Comparison of ENCODE assay signal across 8 cellular contexts in the genomic region with DNA sequence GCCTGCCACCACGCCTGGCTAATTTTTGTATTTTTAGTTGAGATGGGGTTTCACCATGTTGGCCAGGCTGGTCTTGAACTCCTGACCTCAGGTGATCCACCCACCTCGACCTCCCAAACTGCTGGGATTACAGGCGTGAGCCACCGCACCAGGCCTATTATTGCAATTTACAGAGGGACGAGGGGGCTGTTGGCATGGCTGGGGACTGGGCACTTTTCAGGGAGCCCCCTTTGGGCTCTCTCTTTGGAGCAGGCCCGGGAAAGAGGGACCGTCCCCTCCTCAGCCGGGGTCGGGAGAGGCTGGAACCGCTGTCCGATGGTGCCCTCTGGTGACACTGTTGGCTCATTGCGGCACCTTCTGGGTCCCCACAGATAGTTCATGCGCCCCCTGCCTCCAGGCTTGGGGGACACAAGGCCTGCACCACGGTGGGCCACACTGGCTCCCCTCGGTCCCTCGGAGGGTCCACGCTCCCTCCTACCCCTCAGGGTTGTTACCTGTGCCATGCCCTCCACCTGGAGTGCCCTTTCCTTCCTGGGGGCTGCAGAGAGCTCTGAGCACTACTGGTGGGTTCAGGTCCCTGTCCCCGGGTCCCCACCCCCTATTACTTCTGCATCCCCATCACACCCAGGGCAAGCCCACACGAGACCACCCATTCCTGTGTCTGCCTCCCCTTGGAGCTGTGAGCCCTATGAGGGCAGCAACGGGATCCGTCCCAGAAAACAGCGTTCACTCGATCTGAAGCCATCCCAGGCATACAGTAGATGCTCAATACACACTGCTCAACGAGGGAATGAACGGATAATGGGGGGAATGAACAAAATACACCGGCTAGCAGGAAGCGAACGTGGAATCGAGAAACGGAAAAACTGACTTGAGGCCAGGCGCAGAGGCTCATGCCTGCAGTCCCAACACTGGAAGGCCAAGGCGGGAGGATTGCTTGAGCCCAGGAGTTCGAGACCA. TPM values are rescaled to one million over a fixed set of nuclear protein-coding genes. Genes with fewer than 3 reads are reported as not detected.
DNase-seq lines count a peak whose midpoint lies in the region; ATAC-seq and TF ChIP-seq lines count a peak whose summit lies in the region.

No MANE protein-coding gene starts in this region.

- peaks cover 2% of the 10 kb centered on the region for H3K4me1 Mint-ChIP-seq in activated naive CD4-positive, alpha-beta T cell treated with anti-CD3 and anti-CD28 coated beads for 36 hours (ENCODE audit: low read depth)

- H3K27me3 Mint-ChIP-seq in activated naive CD4-positive, alpha-beta T cell treated with anti-CD3 and anti-CD28 coated beads for 36 hours (ENCODE audit: low read depth) = no peaks in the 10 kb centered on the region

- no peak overlapping the region for H2BK20ac ChIP-seq in IMR-90 (ENCODE audit: low read depth, low read length)

- H3K4me3 ChIP-seq in IMR-90 (ENCODE audit: insufficient read depth, low read depth, low read length) = no peak overlapping the region
- H3K4me3 ChIP-seq in left ventricle myocardium inferior = no peak overlapping the region

- H2BK15ac ChIP-seq in IMR-90 (ENCODE audit: low read depth, low read length) = no peak overlapping the region

- H3K9me3 ChIP-seq in IMR-90 (ENCODE audit: control insufficient read depth, insufficient read depth, low read length) = no peaks in the 10 kb centered on the region
- H3K9me3 ChIP-seq in left ventricle myocardium inferior (replicated peaks) = no peaks in the 10 kb centered on the region

- POLR2A ChIA-PET in IMR-90 (lab: Charles Lee; ENCODE audit: unreplicated experiment) = no interaction called here

- H4K5ac ChIP-seq in IMR-90 (ENCODE audit: low read depth, low read length) = no peak overlapping the region

- H2AK5ac ChIP-seq in IMR-90 (ENCODE audit: low read depth, low read length) = no peak overlapping the region

- no peak overlapping the region for H3K4ac ChIP-seq in IMR-90 (ENCODE audit: low read depth, low read length)

- in situ Hi-C loops in IMR-90 (cut with MboI; ENCODE audit: low sequenced_read_pairs) = no loop called here

- H4K8ac ChIP-seq in IMR-90 (ENCODE audit: low read depth in 2 of 2, low read length in 2 of 2) = no peak overlapping the region

- H3K4me1 ChIP-seq in IMR-90 (ENCODE audit: control insufficient read depth, insufficient read depth, low read length) = no peaks in the 10 kb centered on the region
- H3K4me1 ChIP-seq in left ventricle myocardium inferior = peaks cover 38% of the 10 kb centered on the region

- peak overlapping the region; percentile 79 for H2AFZ ChIP-seq in IMR-90 (replicated peaks; ENCODE audit: low read length, poor library complexity)

- peak overlapping the region; percentile 63 for H2AK9ac ChIP-seq in IMR-90 (replicated peaks; ENCODE audit: low read depth, low read length, poor library complexity)

- DNase-seq in D341Med (ENCODE audit: low spot score) (peak; percentile 89), IMR-90 (peak; percentile 37), SKM-1 treated with dmso at 0.1 percent for 144 hours (lab: John Stamatoyannopoulos, UW; ENCODE audit: unreplicated experiment) (peak; percentile 55), left ventricle myocardium inferior (no peak)
- DNase-seq in activated naive CD4-positive, alpha-beta T cell treated with anti-CD3 and anti-CD28 coated beads for 36 hours = peak; percentile 72
- peak; percentile 33 to 62 (median 40) for DNase-seq in stimulated activated CD4-positive, alpha-beta T cell treated with anti-CD3 and anti-CD28 coated beads, Interleukin-12 subunit alpha, Interleukin-12 subunit beta, amount 100 ng/mL, for 48 hours (ENCODE audit: low read depth in 2 of 3, low spot score in 1 of 3)

- peak; percentile 91 for TF ChIP-seq CTCF in IMR-90 (conservative IDR thresholded peaks at IDR 0.05; ENCODE audit: low read depth, low read length)
- TF ChIP-seq CTCF in left ventricle myocardium inferior (IDR thresholded peaks at IDR 0.05; ENCODE audit: borderline replicate concordance) = peak; percentile 81

- ATAC-seq in IMR-90 (ENCODE audit: low read depth) = peak; percentile 93
- ATAC-seq in GM18873 (IDR thresholded peaks at IDR 0.05; ENCODE audit: low FRiP score, unreplicated experiment) = no peak
- no peak for ATAC-seq in HG02678 (IDR thresholded peaks at IDR 0.05; ENCODE audit: unreplicated experiment)

- H4K20me1 ChIP-seq in IMR-90 (ENCODE audit: insufficient read depth, low read length) = no peaks in the 10 kb centered on the region

- H3K79me1 ChIP-seq in IMR-90 (ENCODE audit: low read depth in 1 of 2, low read length in 2 of 2) = 0 out of 4 replicates have a peak, but pooled peaks cover 0 to under 1% of the 10 kb centered on the region in 2 experiments

- H3K56ac ChIP-seq in IMR-90 (ENCODE audit: extremely low read depth, insufficient read depth, low read length) = no peak overlapping the region

- WGBS in IMR-90 (ENCODE audit: extremely low coverage in 2 of 2, insufficient read length in 1 of 2), 2 experiments = 72% methylated on average over 5 of the region's 33 CpGs; no CpG with 5 or more reads in 1 of the 2 experiments

- no peak for TF ChIP-seq POLR2A in IMR-90 (IDR thresholded peaks at IDR 0.05; ENCODE audit: low read depth, low read length)

- no peak overlapping the region for H4K91ac ChIP-seq in IMR-90 (ENCODE audit: insufficient read depth, low read depth, low read length)

- intact Hi-C loops in IMR-90 (cut with micrococcal nuclease) (loop anchor here (1.0 kb wide), 1 partner anchor 72 kb away; no protein-coding TSS in a partner anchor), left ventricle myocardium inferior (cut with micrococcal nuclease) (loop anchor here (5.0 kb wide), 1 partner anchor 72 kb away; no protein-coding TSS in a partner anchor)
- intact Hi-C loops in activated naive CD4-positive, alpha-beta T cell treated with anti-CD3 and anti-CD28 coated beads for 36 hours (cut with micrococcal nuclease) = loop anchor here (1.0 kb wide), 1 partner anchor 72 kb away; no protein-coding TSS in a partner anchor

- no peaks in the 10 kb centered on the region for H3K36me3 Mint-ChIP-seq in activated naive CD4-positive, alpha-beta T cell treated with anti-CD3 and anti-CD28 coated beads for 36 hours (ENCODE audit: low read depth)

- no peaks in the 10 kb centered on the region for H3K27me3 ChIP-seq in IMR-90 (ENCODE audit: control insufficient read depth, insufficient read depth, low read length)
- no peaks in the 10 kb centered on the region for H3K27me3 ChIP-seq in left ventricle myocardium inferior (ENCODE audit: low read depth)

- no peak overlapping the region for H3K23ac ChIP-seq in IMR-90 (ENCODE audit: low read depth, low read length)

- H3K4me2 ChIP-seq in IMR-90 (ENCODE audit: low read depth, low read length) = no peak overlapping the region

- H2BK120ac ChIP-seq in IMR-90 (ENCODE audit: low read depth, low read length) = no peak overlapping the region

- no peak overlapping the region for H3K18ac ChIP-seq in IMR-90 (ENCODE audit: low read depth, low read length)

- H3K36me3 ChIP-seq in IMR-90 (ENCODE audit: control insufficient read depth, insufficient read depth, low read length) (no peaks in the 10 kb centered on the region), left ventricle myocardium inferior (no peaks in the 10 kb centered on the region)

- no peak overlapping the region for H3K9ac ChIP-seq in IMR-90 (ENCODE audit: low read depth, low read length)

- CTCF ChIA-PET in IMR-90 (lab: Yijun Ruan, JAX) = interaction anchor here (0.6 to 0.7 kb wide), 2 partner anchors 48 to 108 kb away, joined by 3 read pairs; no protein-coding TSS in a partner anchor
- CTCF ChIA-PET in activated naive CD4-positive, alpha-beta T cell treated with anti-CD3 and anti-CD28 coated beads for 36 hours (lab: Charles Lee) = interaction anchor here (0.6 to 3.2 kb wide), 9 partner anchors 14 to 127 kb away, joined by 3 to 26 read pairs (median 3); no protein-coding TSS in a partner anchor

- no TSS peak for BruUV-seq in IMR-90 (replicated peaks; lab: Mats Ljungman, UMichigan)

- dilution Hi-C loops in IMR-90 (cut with HindIII; ENCODE audit: low sequenced_read_pairs, unreplicated experiment) = no loop called here

- no peak overlapping the region for H3K14ac ChIP-seq in IMR-90 (replicated peaks; ENCODE audit: low read depth, low read length)

- no peaks in the 10 kb centered on the region for H3K9me1 ChIP-seq in IMR-90 (ENCODE audit: insufficient read depth, low read length)

- H3K9me3 Mint-ChIP-seq in activated naive CD4-positive, alpha-beta T cell treated with anti-CD3 and anti-CD28 coated beads for 36 hours = no peaks in the 10 kb centered on the region

- H2BK5ac ChIP-seq in IMR-90 (ENCODE audit: low read depth, low read length, poor library complexity, severe bottlenecking) = no peak overlapping the region

- no peak overlapping the region for H3K27ac Mint-ChIP-seq in activated naive CD4-positive, alpha-beta T cell treated with anti-CD3 and anti-CD28 coated beads for 36 hours

- peak overlapping the region; percentile 24 for H3K4me3 Mint-ChIP-seq in activated naive CD4-positive, alpha-beta T cell treated with anti-CD3 and anti-CD28 coated beads for 36 hours

- TF ChIP-seq RAD21 in IMR-90 (IDR thresholded peaks at IDR 0.05; ENCODE audit: low read length) = peak; percentile 73

- H3K27ac ChIP-seq in IMR-90 (ENCODE audit: insufficient read depth, low read length) (no peak overlapping the region), left ventricle myocardium inferior (replicated peaks) (peak overlapping the region; percentile 86)

TF ChIP-seq in IMR-90, 13 proteins besides CTCF, POLR2A, EP300 and RAD21:
- TF ChIP-seq CEBPB (IDR thresholded peaks at IDR 0.05; ENCODE audit: low read depth, low read length) (no peak), SMC3 (IDR thresholded peaks at IDR 0.05; ENCODE audit: low read depth, low read length) (peak; percentile 59)

RNA-seq across cellular contexts. Expression of gene FEM1A, which starts 12.5 kb away (rescaled TPM):
- total RNA-seq in IMR-90 (2012; rRNA removed) (8.6 and 8.8 TPM in 2 replicates), left ventricle myocardium inferior (46.5 TPM)
- 5.3 and 5.8 TPM in 2 replicates for polyA plus RNA-seq in IMR-90 (2012; rRNA removed)
- polyA plus RNA-seq in IMR-90 (2012; cell fraction: cytosol; rRNA removed) = 2.4 and 5.0 TPM in 2 replicates
- 1.8 and 3.2 TPM in 2 replicates for polyA plus RNA-seq in IMR-90 (2012; cell fraction: nucleus; rRNA removed; ENCODE audit: low replicate concordance)
- total RNA-seq in activated naive CD4-positive, alpha-beta T cell treated with anti-CD3 and anti-CD28 coated beads for 36 hours = 1 to 10 TPM; 8.1 to 9.1 TPM

RNA-seq across cellular contexts. Expression of gene TICAM1, which starts 27.5 kb away (rescaled TPM):
- total RNA-seq in IMR-90 (2012; rRNA removed) (0.90 and 1.1 TPM in 2 replicates), left ventricle myocardium inferior (6.1 TPM)
- 9.2 and 10.9 TPM in 2 replicates for polyA plus RNA-seq in IMR-90 (2012; rRNA removed)
- polyA plus RNA-seq in IMR-90 (2012; cell fraction: cytosol; rRNA removed) = 6.4 and 7.8 TPM in 2 replicates
- polyA plus RNA-seq in IMR-90 (2012; cell fraction: nucleus; rRNA removed; ENCODE audit: low replicate concordance) = 2.4 and 4.9 TPM in 2 replicates
- 10 to 100 TPM; 15.2 to 16.5 TPM for total RNA-seq in activated naive CD4-positive, alpha-beta T cell treated with anti-CD3 and anti-CD28 coated beads for 36 hours
